ENCODE assay signal across 14 cellular contexts in genomic region chr3:182910939-182911781, GRCh38.
A peak's percentile ranks its signal among the peaks of the same experiment; 100 is the strongest.
DNase-seq lines count a peak whose midpoint lies in the region; ATAC-seq, FAIRE-seq and TF ChIP-seq lines count a peak whose summit lies in the region.
"Had no signal": no experiment of that assay in that cellular context is flagged by ENCODE, and none has a peak within 500 bp of the region (broad histone marks: within the 10 kb centered on the region; RNA-seq: fewer than 3 reads in every experiment).

No MANE protein-coding gene starts in this region.

- POLR2A ChIA-PET in activated CD4-positive, alpha-beta T cell treated with anti-CD3 and anti-CD28 coated beads, Interleukin-2, amount 10 ng/mL, durations not matched to agents 7 days and 5 days (lab: Charles Lee): no interaction called here

- intact Hi-C loops in natural killer cell (cut with micrococcal nuclease): no loop called here

- peaks cover 54% of the 10 kb centered on the region for H3K4me1 Mint-ChIP-seq in activated CD4-positive, alpha-beta T cell treated with anti-CD3 and anti-CD28 coated beads, Interleukin-2, amount 10 ng/mL, durations not matched to agents 7 days and 5 days
- H3K4me1 Mint-ChIP-seq in activated naive CD8-positive, alpha-beta T cell treated with anti-CD3 and anti-CD28 coated beads for 36 hours: peaks cover 52% of the 10 kb centered on the region
- H3K4me1 Mint-ChIP-seq in natural killer cell: peaks cover 47% of the 10 kb centered on the region in 2 donors

- H3K9me3 Mint-ChIP-seq in activated CD4-positive, alpha-beta T cell treated with anti-CD3 and anti-CD28 coated beads, Interleukin-2, amount 10 ng/mL, durations not matched to agents 7 days and 5 days: no peaks in the 10 kb centered on the region
- H3K9me3 Mint-ChIP-seq in activated naive CD8-positive, alpha-beta T cell treated with anti-CD3 and anti-CD28 coated beads for 36 hours: no peaks in the 10 kb centered on the region
- no peaks in the 10 kb centered on the region for H3K9me3 Mint-ChIP-seq in natural killer cell

- peak overlapping the region; percentile 51 for H3K27ac Mint-ChIP-seq in activated CD4-positive, alpha-beta T cell treated with anti-CD3 and anti-CD28 coated beads, Interleukin-2, amount 10 ng/mL, durations not matched to agents 7 days and 5 days
- peak overlapping the region; percentile 70 for H3K27ac Mint-ChIP-seq in activated naive CD8-positive, alpha-beta T cell treated with anti-CD3 and anti-CD28 coated beads for 36 hours
- peak overlapping the region; percentile 88 to 92 for H3K27ac Mint-ChIP-seq in natural killer cell

- CTCF ChIA-PET in activated CD4-positive, alpha-beta T cell treated with anti-CD3 and anti-CD28 coated beads, Interleukin-2, amount 10 ng/mL, durations not matched to agents 7 days and 5 days (lab: Charles Lee): interaction anchor here (0.6 kb wide), 2 partner anchors 9 to 158 kb away, joined by 3 to 4 read pairs; no protein-coding TSS in a partner anchor

- H3K4me3 Mint-ChIP-seq in activated CD4-positive, alpha-beta T cell treated with anti-CD3 and anti-CD28 coated beads, Interleukin-2, amount 10 ng/mL, durations not matched to agents 7 days and 5 days: no peak overlapping the region
- no peak overlapping the region for H3K4me3 Mint-ChIP-seq in activated naive CD8-positive, alpha-beta T cell treated with anti-CD3 and anti-CD28 coated beads for 36 hours
- H3K4me3 Mint-ChIP-seq in natural killer cell: peak overlapping the region; percentile 11

- FAIRE-seq in RCC 7860 (lab: Jason Lieb, UNC): no peak
- FAIRE-seq: A549 had no signal

- no peak for TF ChIP-seq CTCF in natural killer cell (IDR thresholded peaks at IDR 0.05)

- H3K4me3 ChIP-seq in Jurkat, Clone E6-1 (ENCODE audit: low read length): no peak overlapping the region
- H3K4me3 ChIP-seq: A549, coronary artery had no signal

- no peak for ATAC-seq in natural killer cell
- ATAC-seq: A549 had no signal

- no peak for DNase-seq in activated CD4-positive, alpha-beta T cell treated with anti-CD3 and anti-CD28 coated beads, Interleukin-2, amount 10 ng/mL, durations not matched to agents 7 days and 5 days
- DNase-seq in activated CD4-positive, alpha-beta T cell treated with anti-CD3 and anti-CD28 coated beads for 48 hours: no peak
- peak; percentile 71 for DNase-seq in Jurkat, Clone E6-1 (ENCODE audit: low read depth, low spot score)
- DNase-seq in activated naive CD8-positive, alpha-beta T cell treated with anti-CD3 and anti-CD28 coated beads for 36 hours: no peak
- no peak for DNase-seq in natural killer cell
- no peak for DNase-seq in stimulated activated CD4-positive, alpha-beta T cell treated with anti-CD3 and anti-CD28 coated beads, Interleukin-1b, Interleukin-23, amount 100 ng/mL, for 48 hours
- no peak for DNase-seq in RCC 7860 (ENCODE audit: low spot score)
- DNase-seq in OCI-M1 (lab: John Stamatoyannopoulos, UW): no peak
- DNase-seq: foreskin melanocyte; NCI-H187; NCI-H446 treated with DMSO at 0.1 percent for 48 hours; stimulated activated naive CD4-positive, alpha-beta T cell treated with Interleukin-2 at 50 U/mL for 16 hours had no signal

- no peaks in the 10 kb centered on the region for H3K27me3 Mint-ChIP-seq in activated CD4-positive, alpha-beta T cell treated with anti-CD3 and anti-CD28 coated beads, Interleukin-2, amount 10 ng/mL, durations not matched to agents 7 days and 5 days
- no peaks in the 10 kb centered on the region for H3K27me3 Mint-ChIP-seq in activated naive CD8-positive, alpha-beta T cell treated with anti-CD3 and anti-CD28 coated beads for 36 hours
- no peaks in the 10 kb centered on the region for H3K27me3 Mint-ChIP-seq in natural killer cell (ENCODE audit: low read depth in 2 of 2)

- H3K36me3 Mint-ChIP-seq in activated CD4-positive, alpha-beta T cell treated with anti-CD3 and anti-CD28 coated beads, Interleukin-2, amount 10 ng/mL, durations not matched to agents 7 days and 5 days (ENCODE audit: low read depth): peaks cover 37% of the 10 kb centered on the region
- H3K36me3 Mint-ChIP-seq in activated naive CD8-positive, alpha-beta T cell treated with anti-CD3 and anti-CD28 coated beads for 36 hours: peaks cover 21% of the 10 kb centered on the region
- no peaks in the 10 kb centered on the region for H3K36me3 Mint-ChIP-seq in natural killer cell
